Comparison of ENCODE assay signal across 24 cellular contexts in the genomic region with DNA sequence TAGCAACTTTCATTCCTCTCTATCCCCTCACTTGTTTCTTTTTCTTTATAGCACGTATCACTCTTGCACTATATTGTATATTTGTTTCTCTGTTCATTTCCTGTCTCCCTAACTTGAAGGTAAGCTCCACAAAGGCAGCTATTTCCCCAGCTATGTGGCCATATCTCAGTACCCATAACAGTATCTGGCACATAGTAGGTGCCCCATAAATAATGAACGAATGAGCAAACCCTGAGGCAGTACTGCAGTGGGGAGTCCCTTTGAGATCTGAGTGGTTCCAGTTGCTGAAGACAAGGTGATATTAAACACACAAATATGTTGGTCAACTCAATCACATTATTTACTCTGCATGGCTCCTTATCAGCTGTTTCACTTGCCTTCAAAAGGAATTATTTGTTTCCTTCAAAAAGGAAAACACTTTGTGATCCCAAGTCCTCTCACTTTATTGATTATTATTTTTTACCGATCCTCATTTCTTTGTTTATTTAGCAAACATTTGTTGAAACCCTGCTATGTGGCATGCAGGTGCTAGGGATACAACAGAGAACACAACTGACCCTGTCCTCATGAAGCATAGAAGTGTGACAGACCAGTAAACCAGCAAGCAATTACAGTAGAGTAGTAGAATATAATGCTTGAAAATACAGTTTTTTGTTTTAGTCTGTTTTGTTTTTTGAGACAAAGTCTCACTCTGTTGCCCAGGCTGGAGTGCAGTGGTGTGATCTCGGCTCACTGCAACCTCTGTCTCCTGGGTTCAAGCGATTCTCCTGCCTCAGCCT. TPM values are rescaled to one million over a fixed set of nuclear protein-coding genes. Genes with fewer than 3 reads are reported as not detected.
"Had no signal": no experiment of that assay in that cellular context is flagged by ENCODE, and none has a peak within 500 bp of the region (broad histone marks: within the 10 kb centered on the region; RNA-seq: fewer than 3 reads in every experiment).

No MANE protein-coding gene starts in this region.

- H3K4me1 ChIP-seq: ascending aorta, SJCRH30 had no signal

- H3K9me3 ChIP-seq: ascending aorta, MG63, SJCRH30 had no signal

- H3K27ac ChIP-seq: ascending aorta, SJCRH30, SK-N-MC had no signal

- H3K36me3 ChIP-seq: ascending aorta, MG63, SJCRH30 had no signal

- DNase-seq: activated CD4-positive, alpha-beta T cell treated with anti-CD3 and anti-CD28 coated beads for 36 hours; activated CD4-positive, alpha-beta T cell treated with anti-CD3 and anti-CD28 coated beads, Interleukin-2, amount 10 ng/mL, durations not matched to agents 7 days and 5 days; activated CD4-positive, alpha-beta T cell treated with anti-CD3 and anti-CD28 coated beads, Interleukin-2, amount 50 U/mL, for 48 hours; activated CD8-positive, alpha-beta T cell treated with anti-CD3 and anti-CD28 coated beads, Interleukin-2, amount 10 ng/mL, durations not matched to agents 7 days and 5 days; activated gamma-delta T cell; activated naive CD4-positive, alpha-beta T cell treated with Interleukin-2 at 50 U/mL for 16 hours; activated naive CD8-positive, alpha-beta T cell treated with anti-CD3 and anti-CD28 coated beads, Interleukin-2, amount 10 ng/mL, durations not matched to agents 7 days and 5 days; amygdala; caudate nucleus; Kasumi-1; KG1; MG63; NCI-H1092; NCI-H1694; NCI-H1930; NCI-H2081 treated with DMSO at 0.1 percent for 48 hours; NCI-H524; SHP77; SJCRH30 had no signal

- H3K4me3 ChIP-seq: ascending aorta, MG63, SJCRH30, SK-N-MC had no signal

- FAIRE-seq: colon, TTC549 had no signal

- H3K27me3 ChIP-seq: MG63, SJCRH30 had no signal

RNA-seq across cellular contexts. Expression of gene ADAP2, which starts 5.7 kb away (rescaled TPM):
- total RNA-seq: RPMI7951, SJCRH30 had no signal
